24 cellular contexts compared by ENCODE assay signal in genomic region chr5:14195588-14195987, GRCh38.
"Had no signal": no experiment of that assay in that cellular context is flagged by ENCODE, and none has a peak within 500 bp of the region (broad histone marks: within the 10 kb centered on the region; RNA-seq: fewer than 3 reads in every experiment).

No MANE protein-coding gene starts in this region.

- H3K36me3 ChIP-seq: esophagus squamous epithelium, left lung, lower lobe of right lung, right lobe of liver, thoracic aorta, uterus had no signal

- H3K27me3 ChIP-seq: esophagus squamous epithelium, left lung, right lobe of liver, uterus had no signal

- ATAC-seq: activated CD8-positive, alpha-beta T cell treated with anti-CD3 and anti-CD28 coated beads for 36 hours; activated naive CD4-positive, alpha-beta T cell treated with anti-CD3 and anti-CD28 coated beads, Interleukin-2, amount 50 U/mL, for 72 hours; left lung; lower lobe of right lung; right lobe of liver; stimulated activated effector memory CD8-positive, alpha-beta T cell treated with anti-CD3 and anti-CD28 coated beads, Interleukin-12 subunit alpha, Interleukin-12 subunit beta, amount 100 ng/mL, for 72 hours had no signal

- H3K4me3 ChIP-seq: esophagus squamous epithelium, left lung, lower lobe of right lung, right lobe of liver, skin epidermis, thoracic aorta, uterus had no signal

- H3K27ac ChIP-seq: epithelial cell of prostate, esophagus squamous epithelium, left lung, lower lobe of right lung, right lobe of liver, skin epidermis, thoracic aorta, uterus had no signal

- H3K4me3 Mint-ChIP-seq: activated B cell treated with CpG ODN at 0.5 μM for 24 hours; activated CD8-positive, alpha-beta T cell treated with anti-CD3 and anti-CD28 coated beads for 36 hours; central memory CD8-positive, alpha-beta T cell; nephron; stimulated activated effector memory CD8-positive, alpha-beta T cell treated with anti-CD3 and anti-CD28 coated beads, Interleukin-12 subunit alpha, Interleukin-12 subunit beta, amount 100 ng/mL, for 72 hours; stimulated activated naive CD8-positive, alpha-beta T cell treated with anti-CD3 and anti-CD28 coated beads, Interleukin-15, Interleukin-2, amounts not matched to agents 100 ng/mL and 50 ng/mL, for 24 hours; type B pancreatic cell had no signal

- H3K4me1 Mint-ChIP-seq: central memory CD8-positive, alpha-beta T cell; stimulated activated effector memory CD8-positive, alpha-beta T cell treated with anti-CD3 and anti-CD28 coated beads, Interleukin-12 subunit alpha, Interleukin-12 subunit beta, amount 100 ng/mL, for 72 hours had no signal

- H3K9me3 Mint-ChIP-seq: activated B cell treated with CpG ODN at 0.5 μM for 24 hours; activated CD8-positive, alpha-beta T cell treated with anti-CD3 and anti-CD28 coated beads for 36 hours; activated naive CD4-positive, alpha-beta T cell treated with anti-CD3 and anti-CD28 coated beads, Interleukin-2, amount 50 U/mL, for 72 hours; activated T-helper 2 cell treated with anti-CD3 and anti-CD28 coated beads, Interferon-gamma antibody, Interleukin-2, Interleukin-4, amounts not matched to agents 10 μg/mL and 5 μg/mL and 100 μg/mL, durations not matched to agents 14 hours and 24 hours and 36 hours; central memory CD8-positive, alpha-beta T cell; nephron; stimulated activated effector memory CD8-positive, alpha-beta T cell treated with anti-CD3 and anti-CD28 coated beads, Interleukin-12 subunit alpha, Interleukin-12 subunit beta, amount 100 ng/mL, for 72 hours; stimulated activated naive CD8-positive, alpha-beta T cell treated with anti-CD3 and anti-CD28 coated beads, Interleukin-15, Interleukin-2, amounts not matched to agents 100 ng/mL and 50 ng/mL, for 24 hours; type B pancreatic cell had no signal

- DNase-seq: activated B cell treated with CpG ODN at 0.5 μM for 24 hours; activated CD4-positive, alpha-beta T cell treated with anti-CD3 and anti-CD28 coated beads, Interleukin-2, amount 50 U/mL, for 1 hour; activated CD8-positive, alpha-beta T cell treated with anti-CD3 and anti-CD28 coated beads for 36 hours; activated T-cell treated with anti-CD3 and anti-CD28 coated beads, Interleukin-2, amount 50 U/mL, for 48 hours; dermis blood vessel endothelial cell; effector CD4-positive, alpha-beta T cell; esophagus squamous epithelium; foreskin melanocyte; left lung; lower lobe of right lung; right lobe of liver; stimulated activated CD4-positive, alpha-beta T cell treated with anti-CD3 and anti-CD28 coated beads, Interleukin-4, amount 100 ng/mL, for 24 hours; T-helper 2 cell; uterus had no signal

- H3K36me3 Mint-ChIP-seq: activated naive CD4-positive, alpha-beta T cell treated with anti-CD3 and anti-CD28 coated beads, Interleukin-2, amount 50 U/mL, for 72 hours; stimulated activated effector memory CD8-positive, alpha-beta T cell treated with anti-CD3 and anti-CD28 coated beads, Interleukin-12 subunit alpha, Interleukin-12 subunit beta, amount 100 ng/mL, for 72 hours had no signal

- H3K9me3 ChIP-seq: esophagus squamous epithelium, left lung, lower lobe of right lung, right lobe of liver, thoracic aorta, uterus had no signal

- H3K27me3 Mint-ChIP-seq: activated B cell treated with CpG ODN at 0.5 μM for 24 hours, type B pancreatic cell had no signal

- H3K27ac Mint-ChIP-seq: activated B cell treated with CpG ODN at 0.5 μM for 24 hours; activated CD8-positive, alpha-beta T cell treated with anti-CD3 and anti-CD28 coated beads for 36 hours; activated naive CD4-positive, alpha-beta T cell treated with anti-CD3 and anti-CD28 coated beads, Interleukin-2, amount 50 U/mL, for 72 hours; activated T-helper 2 cell treated with anti-CD3 and anti-CD28 coated beads, Interferon-gamma antibody, Interleukin-2, Interleukin-4, amounts not matched to agents 10 μg/mL and 5 μg/mL and 100 μg/mL, durations not matched to agents 14 hours and 24 hours and 36 hours; nephron; stimulated activated effector memory CD8-positive, alpha-beta T cell treated with anti-CD3 and anti-CD28 coated beads, Interleukin-12 subunit alpha, Interleukin-12 subunit beta, amount 100 ng/mL, for 72 hours; stimulated activated naive CD8-positive, alpha-beta T cell treated with anti-CD3 and anti-CD28 coated beads, Interleukin-15, Interleukin-2, amounts not matched to agents 100 ng/mL and 50 ng/mL, for 24 hours; type B pancreatic cell had no signal
